In genomic region chr17:47882247-47882646, GRCh38 we compare ENCODE assay signal across 1 cellular context.
TF ChIP-seq lines count a peak whose summit lies in the region.

No MANE protein-coding gene starts in this region.

TF ChIP-seq in endothelial cell of umbilical vein, 7 proteins besides CTCF, POLR2A, EP300 and RAD21:
- TF ChIP-seq JUN (IDR thresholded peaks at IDR 0.05; ENCODE audit: borderline replicate concordance, insufficient read depth, insufficient read length, low read depth) (no peak), POLR2AphosphoS5 (IDR thresholded peaks at IDR 0.05; ENCODE audit: insufficient read depth, low read depth, low read length) (no peak), FOS (IDR thresholded peaks at IDR 0.05; ENCODE audit: borderline replicate concordance, insufficient read depth, low read length) (no peak), MYC (IDR thresholded peaks at IDR 0.05; ENCODE audit: low read depth, low read length) (no peak), MAX (IDR thresholded peaks at IDR 0.05; ENCODE audit: insufficient read depth, insufficient read length) (no peak), GATA2 (IDR thresholded peaks at IDR 0.05; ENCODE audit: insufficient read depth, insufficient read length, low read depth, low read length) (no peak), EZH2 (IDR thresholded peaks at IDR 0.05; ENCODE audit: borderline replicate concordance, low read depth, low read length, severe bottlenecking) (no peak)
